ENCODE assay signal across 11 cellular contexts in the genomic region with DNA sequence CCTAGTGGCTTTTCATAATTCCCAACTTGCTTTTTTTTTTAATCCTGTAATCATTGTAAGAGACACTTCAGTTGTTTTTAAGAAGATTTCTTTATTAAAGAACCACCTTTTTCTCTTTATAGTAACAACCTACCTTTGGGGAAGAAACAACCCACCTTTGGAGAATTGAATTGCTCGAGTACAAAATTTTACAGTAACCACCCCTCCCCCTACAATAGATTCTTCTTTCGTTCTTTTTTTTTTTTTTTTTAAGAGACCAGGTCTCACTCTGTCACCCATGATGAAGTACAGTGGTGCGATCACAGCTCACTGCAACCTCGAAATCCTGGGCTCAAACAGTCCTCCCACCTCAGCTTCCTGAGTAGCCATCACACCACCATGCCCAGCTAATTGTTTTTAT. TPM values are rescaled to one million over a fixed set of nuclear protein-coding genes. Genes with fewer than 3 reads are reported as not detected.
DNase-seq lines count a peak whose midpoint lies in the region; ATAC-seq, FAIRE-seq and TF ChIP-seq lines count a peak whose summit lies in the region.
"Had no signal": no experiment of that assay in that cellular context is flagged by ENCODE, and none has a peak within 500 bp of the region (broad histone marks: within the 10 kb centered on the region; RNA-seq: fewer than 3 reads in every experiment).

No MANE protein-coding gene starts in this region.

- H2AFZ ChIP-seq in Loucy (ENCODE audit: low read length): no peak overlapping the region
- no peak overlapping the region for H2AFZ ChIP-seq in K562 (ENCODE audit: low read depth, low read length)
- H2AFZ ChIP-seq in neuron (ENCODE audit: low read depth, low read length): no peak overlapping the region

- H3K4me3 Mint-ChIP-seq in Caco-2 (ENCODE audit: unreplicated experiment): peak overlapping the region; percentile 49

- intact Hi-C loops in Caco-2 (cut with micrococcal nuclease; ENCODE audit: unreplicated experiment): loop anchor here (10.0 kb wide), 1 partner anchor 207 kb away; a partner anchor contains a TSS
- intact Hi-C loops in K562 (cut with micrococcal nuclease): loop anchor here (5.0 kb wide), 1 partner anchor 205 kb away; a partner anchor contains a TSS

- no peaks in the 10 kb centered on the region for H3K4me1 Mint-ChIP-seq in Caco-2 (ENCODE audit: low read depth, unreplicated experiment)

- H4K20me1 ChIP-seq in Loucy (ENCODE audit: insufficient read depth, low read length, poor library complexity, severe bottlenecking) (peaks cover 45% of the 10 kb centered on the region), K562 (replicated peaks; ENCODE audit: control insufficient read depth, insufficient read depth, low read length) (no peaks in the 10 kb centered on the region)

- no peaks in the 10 kb centered on the region for H3K4me1 ChIP-seq in Caco-2
- H3K4me1 ChIP-seq in Loucy (ENCODE audit: insufficient read depth, low read length, poor library complexity, severe bottlenecking): peaks cover 65% of the 10 kb centered on the region
- H3K4me1 ChIP-seq in K562 (replicated peaks in 1 of 2; ENCODE audit: control insufficient read depth in 2 of 2, insufficient read depth in 2 of 2, low read length in 2 of 2): no peaks in the 10 kb centered on the region; a peak in 3 of 5 replicates
- H3K4me1 ChIP-seq in neuron (ENCODE audit: insufficient read depth, low read length): peaks cover 23% of the 10 kb centered on the region

- no peaks in the 10 kb centered on the region for H3K9me1 ChIP-seq in K562 (ENCODE audit: control insufficient read depth, insufficient read depth, low read length)

- TF ChIP-seq EP300 in K562 (IDR thresholded peaks at IDR 0.05; ENCODE audit: low read length): no peak

- H3K36me3 ChIP-seq in Caco-2 (ENCODE audit: control insufficient read depth, insufficient read depth, low read length) (no peaks in the 10 kb centered on the region), Loucy (ENCODE audit: insufficient read depth, low read length) (no peaks in the 10 kb centered on the region), K562 (ENCODE audit: control insufficient read depth, insufficient read depth, low read length) (peaks cover 40% of the 10 kb centered on the region), neuron (ENCODE audit: insufficient read depth, low read length) (peaks cover 17% of the 10 kb centered on the region)
- H3K36me3 ChIP-seq: adrenal gland had no signal

- no peak for TF ChIP-seq POLR2A in K562 (conservative IDR thresholded peaks at IDR 0.05)

- no peak for FAIRE-seq in K562 (lab: Jason Lieb, UNC)

- in situ Hi-C loops in K562 (cut with MboI): no loop called here

- H3K9me2 ChIP-seq in Loucy (replicated peaks; ENCODE audit: low read depth, low read length): no peaks in the 10 kb centered on the region

- CTCF ChIA-PET in Caco-2 (lab: Charles Lee): no interaction called here
- CTCF ChIA-PET in K562 (lab: Yijun Ruan, JAX; ENCODE audit: low intra/inter-chr PET ratio): interaction anchor here (0.6 kb wide), 1 partner anchor 14 kb away, joined by 3 read pairs; no protein-coding TSS in a partner anchor
- CTCF ChIA-PET in RWPE1 (lab: Yijun Ruan, JAX): no interaction called here

- no peaks in the 10 kb centered on the region for H3K27me3 Mint-ChIP-seq in Caco-2 (ENCODE audit: insufficient read depth, unreplicated experiment)

- POLR2A ChIA-PET in Caco-2 (lab: Charles Lee) (interaction anchor here (0.9 kb wide), 1 partner anchor 14 kb away, joined by 3 read pairs; a partner anchor contains a TSS), K562 (lab: Yijun Ruan, JAX) (interaction anchor here (0.5 to 8.0 kb wide), 5 partner anchors 9 to 791 kb away, joined by 3 to 58 read pairs (median 3); a partner anchor contains a TSS), RWPE1 (lab: Yijun Ruan, JAX; ENCODE audit: low non-redundant PET) (no interaction called here)

- H3K9ac ChIP-seq in Loucy (ENCODE audit: low read depth, low read length, poor library complexity, severe bottlenecking) (peak overlapping the region; percentile 88), K562 (ENCODE audit: insufficient read depth in 1 of 2, low read depth in 2 of 2, low read length in 2 of 2) (peak overlapping the region in 1 of 2 experiments; percentile 95; a peak in 2 of 4 replicates)

- no peaks in the 10 kb centered on the region for H3K9me3 ChIP-seq in Caco-2
- no peaks in the 10 kb centered on the region for H3K9me3 ChIP-seq in Loucy (ENCODE audit: insufficient read depth, low read depth, low read length)
- no peaks in the 10 kb centered on the region for H3K9me3 ChIP-seq in K562 (replicated peaks; ENCODE audit: control insufficient read depth, insufficient read depth, low read depth, low read length)
- H3K9me3 ChIP-seq in neuron (ENCODE audit: low read length): no peaks in the 10 kb centered on the region
- H3K9me3 ChIP-seq: adrenal gland had no signal

- peaks cover 11% of the 10 kb centered on the region for H3K36me3 Mint-ChIP-seq in Caco-2 (ENCODE audit: insufficient read depth, unreplicated experiment)

- H3K9me3 Mint-ChIP-seq in Caco-2 (ENCODE audit: unreplicated experiment): no peaks in the 10 kb centered on the region

- WGBS in K562 (ENCODE audit: insufficient coverage, low coverage, missing lambda C conversion rate): 26% methylated on average over 3 of the region's 4 CpGs

- BruUV-seq in Caco-2 (replicated peaks; lab: Mats Ljungman, UMichigan) (no TSS peak), K562 (replicated peaks; lab: Mats Ljungman, UMichigan) (no TSS peak)

- 0 out of 3 replicates have a peak, but pooled peaks have one; percentile 0 for ATAC-seq in K562

- no peak for TF ChIP-seq RAD21 in K562 (CRISPR knock-in tag; conservative IDR thresholded peaks at IDR 0.05 in 1 of 2, IDR thresholded peaks at IDR 0.05 in 1 of 2)

- no peaks in the 10 kb centered on the region for H3K27me3 ChIP-seq in Caco-2 (replicated peaks; ENCODE audit: control insufficient read depth, insufficient read depth, low read length)
- H3K27me3 ChIP-seq in Loucy (ENCODE audit: insufficient read depth, low read length, poor library complexity, severe bottlenecking): no peaks in the 10 kb centered on the region
- H3K27me3 ChIP-seq in K562 (ENCODE audit: control insufficient read depth in 2 of 2, insufficient read depth in 2 of 2, low read length in 2 of 2): no peaks in the 10 kb centered on the region
- H3K27me3 ChIP-seq in neuron (ENCODE audit: insufficient read depth, low read length): no peaks in the 10 kb centered on the region
- H3K27me3 ChIP-seq: adrenal gland had no signal

- no peak overlapping the region for H3K27ac Mint-ChIP-seq in Caco-2 (ENCODE audit: unreplicated experiment)

- H3K27ac ChIP-seq in K562 (ENCODE audit: extremely low read depth, low read depth, low read length): peak overlapping the region; percentile 96; the same call in 2 of the 3 replicates
- H3K27ac ChIP-seq in RWPE1: no peak overlapping the region
- H3K27ac ChIP-seq: adrenal gland had no signal

- H3K4me2 ChIP-seq in Loucy (ENCODE audit: low read depth, low read length, poor library complexity, severe bottlenecking) (peak overlapping the region; percentile 95), K562 (ENCODE audit: insufficient read depth, low read length) (peak overlapping the region; percentile 93)

- no peaks in the 10 kb centered on the region for H3F3A ChIP-seq in Loucy (ENCODE audit: low read depth)

- H3K4me3 ChIP-seq in Caco-2 (ENCODE audit: low read depth, low read length): no peak overlapping the region
- peak overlapping the region; percentile 92 for H3K4me3 ChIP-seq in Loucy (ENCODE audit: low read length, poor library complexity, severe bottlenecking)
- peak overlapping the region; percentile 71 for H3K4me3 ChIP-seq in K562
- H3K4me3 ChIP-seq in neuron (ENCODE audit: low read length): peak overlapping the region; percentile 67
- H3K4me3 ChIP-seq: adrenal gland had no signal

- TF ChIP-seq CTCF in Caco-2 (IDR thresholded peaks at IDR 0.05; ENCODE audit: insufficient read depth in 1 of 2, low read depth in 1 of 2, low read length in 1 of 2, severe bottlenecking in 1 of 2, unreplicated experiment in 1 of 2) (no peak), Loucy (conservative IDR thresholded peaks at IDR 0.05; ENCODE audit: low read length) (no peak), K562 (IDR thresholded peaks at IDR 0.05 in 2 of 3, conservative IDR thresholded peaks at IDR 0.05 in 1 of 3; ENCODE audit: insufficient read depth in 2 of 3, low read depth in 1 of 3, low read length in 3 of 3) (no peak), RWPE1 (conservative IDR thresholded peaks at IDR 0.05; ENCODE audit: low read depth) (no peak)

- no peak for DNase-seq in Caco-2
- peak in 1 of 4 experiments; percentile 12 for DNase-seq in K562 (ENCODE audit: extremely low read depth in 1 of 4, low spot score in 3 of 4)
- no peak for DNase-seq in RWPE1 (ENCODE audit: low spot score)
- no peak for DNase-seq in NCI-H1092 (lab: John Stamatoyannopoulos, UW)
- no peak for DNase-seq in LoVo (ENCODE audit: low spot score)
- DNase-seq: adrenal gland; effector CD8-positive, alpha-beta T cell; hippocampal formation; mesendoderm had no signal

- H3K79me2 ChIP-seq in Loucy (ENCODE audit: insufficient read depth, low read length) (peaks cover 96% of the 10 kb centered on the region), K562 (ENCODE audit: control insufficient read depth, insufficient read depth, low read length) (peaks cover 99% of the 10 kb centered on the region)

RNA-seq across cellular contexts. Expression of a gene that starts 2.1 kb away (rescaled TPM):
- total RNA-seq in Caco-2 (2022) (12.2 and 15.6 TPM in 2 replicates), K562 (2014; rRNA removed) (14.4 and 16.1 TPM in 2 replicates), K562 (2014; rRNA removed; fragmentation: Illumina TruSeq; extraction: Trizol) (30.9 and 34.2 TPM in 2 replicates), K562 (2015; rRNA removed; fragmentation: Illumina TruSeq; extraction: Trizol) (27.1 and 31.4 TPM in 2 replicates), K562 (2021) (18.1 and 18.2 TPM in 2 replicates)
- total RNA-seq in K562 (2011; cell fraction: chromatin; rRNA removed; ENCODE audit: low replicate concordance): 9.0 and 30.2 TPM in 2 replicates
- total RNA-seq in K562 (2011; cell fraction: nucleolus; rRNA removed): 4.3 and 5.8 TPM in 2 replicates
- 10.1 and 12.4 TPM in 2 replicates for total RNA-seq in K562 (2011; cell fraction: nucleoplasm; rRNA removed)
- polyA plus RNA-seq in K562 (2011; rRNA removed) (24.9 and 33.7 TPM in 2 replicates), K562 (2014; fragmentation: Illumina TruSeq; extraction: Trizol) (23.3 and 28.5 TPM in 2 replicates), K562 (2014; fragmentation: Nextera tagmentation; extraction: Ambion mirVana) (10 to 100 TPM; 32.2 to 36.2 TPM), K562 (2014; rRNA removed) (19.9 and 20.4 TPM in 2 replicates)
- polyA plus RNA-seq in K562 (2011; cell fraction: cytosol; rRNA removed): 3.9 and 11.4 TPM in 2 replicates
- polyA plus RNA-seq in K562 (2011; cell fraction: nucleus; rRNA removed): 6.1 and 9.9 TPM in 2 replicates
- polyA plus RNA-seq in K562 (2012): 13.8 and 16.1 TPM in 2 replicates
- polyA minus RNA-seq in K562 (2011; rRNA and poly(A)+ RNA removed): 29.6 and 33.5 TPM in 2 replicates
- 8.5 and 12.5 TPM in 2 replicates for polyA minus RNA-seq in K562 (2011; cell fraction: cytosol; rRNA and poly(A)+ RNA removed)
- polyA minus RNA-seq in K562 (2011; cell fraction: nucleus; rRNA and poly(A)+ RNA removed): 10.2 and 21.0 TPM in 2 replicates

RNA-seq across cellular contexts. Expression of a gene that starts 13.7 kb away (rescaled TPM):
- total RNA-seq in Caco-2 (2022): 116 and 119 TPM in 2 replicates
- 358 and 824 TPM in 2 replicates for total RNA-seq in K562 (2011; cell fraction: chromatin; rRNA removed; ENCODE audit: low replicate concordance)
- total RNA-seq in K562 (2011; cell fraction: nucleolus; rRNA removed): 166 and 191 TPM in 2 replicates
- 334 and 482 TPM in 2 replicates for total RNA-seq in K562 (2011; cell fraction: nucleoplasm; rRNA removed)
- total RNA-seq in K562 (2014; rRNA removed): 133 and 148 TPM in 2 replicates
- total RNA-seq in K562 (2014; rRNA removed; fragmentation: Illumina TruSeq; extraction: Trizol): 190 and 214 TPM in 2 replicates
- 235 and 249 TPM in 2 replicates for total RNA-seq in K562 (2015; rRNA removed; fragmentation: Illumina TruSeq; extraction: Trizol)
- total RNA-seq in K562 (2021): 143 and 159 TPM in 2 replicates
- 418 and 455 TPM in 2 replicates for polyA plus RNA-seq in K562 (2011; rRNA removed)
- polyA plus RNA-seq in K562 (2011; cell fraction: cytosol; rRNA removed): 207 and 247 TPM in 2 replicates
- polyA plus RNA-seq in K562 (2011; cell fraction: nucleus; rRNA removed): 1,205 and 1,296 TPM in 2 replicates
- polyA plus RNA-seq in K562 (2012): 141 and 149 TPM in 2 replicates
- 200 and 253 TPM in 2 replicates for polyA plus RNA-seq in K562 (2014; fragmentation: Illumina TruSeq; extraction: Trizol)
- polyA plus RNA-seq in K562 (2014; fragmentation: Nextera tagmentation; extraction: Ambion mirVana): 10 to 100 TPM; 76.9 to 79.2 TPM
- polyA plus RNA-seq in K562 (2014; rRNA removed): 203 and 243 TPM in 2 replicates
- 284 and 290 TPM in 2 replicates for polyA minus RNA-seq in K562 (2011; rRNA and poly(A)+ RNA removed)
- 110 and 120 TPM in 2 replicates for polyA minus RNA-seq in K562 (2011; cell fraction: cytosol; rRNA and poly(A)+ RNA removed)
- 370 and 491 TPM in 2 replicates for polyA minus RNA-seq in K562 (2011; cell fraction: nucleus; rRNA and poly(A)+ RNA removed)
